8 cellular contexts compared by ENCODE assay signal in genomic region chr19:12736854-12737665, GRCh38. TPM values are rescaled to one million over a fixed set of nuclear protein-coding genes. Genes with fewer than 3 reads are reported as not detected.
DNase-seq lines count a peak whose midpoint lies in the region; ATAC-seq lines count a peak whose summit lies in the region.

Gene GET3, plus strand, starts transcription at chr19:12737497. Its CDS starts 9 bp downstream, at chr19:12737506.

- peak within 1 kb of the TSS; percentile 73 for H3K27ac ChIP-seq in mesenchymal stem cell (ENCODE audit: low read length, poor library complexity, severe bottlenecking)

- peak within 1 kb of the TSS; percentile 77 for H2BK5ac ChIP-seq in mesenchymal stem cell (ENCODE audit: low read depth, low read length, poor library complexity, severe bottlenecking)

- H2BK15ac ChIP-seq in mesenchymal stem cell (ENCODE audit: low read depth, poor library complexity, severe bottlenecking) = peak within 1 kb of the TSS; percentile 55

- no peaks in the 10 kb centered on the region for H3K9me3 ChIP-seq in endocrine pancreas (ENCODE audit: control insufficient read depth, low read length)
- no peaks in the 10 kb centered on the region for H3K9me3 ChIP-seq in mesenchymal stem cell (ENCODE audit: control insufficient read depth, low read length)

- peak within 1 kb of the TSS; percentile 85 for H3K4me2 ChIP-seq in mesenchymal stem cell (ENCODE audit: low read length, poor library complexity, severe bottlenecking)

- H3K4me1 ChIP-seq in endocrine pancreas (ENCODE audit: control insufficient read depth, insufficient read depth, low read length) = peaks cover 4% of the 10 kb centered on the region
- H3K4me1 ChIP-seq in mesenchymal stem cell (ENCODE audit: control insufficient read depth, insufficient read depth, low read depth, low read length) = peaks cover 18% of the 10 kb centered on the region

- H3K14ac ChIP-seq in mesenchymal stem cell (ENCODE audit: low read length in 2 of 2) = no peak within 1 kb of the TSS

- ATAC-seq in GM19468 (IDR thresholded peaks at IDR 0.05; ENCODE audit: extremely low read depth, unreplicated experiment) = peak; percentile 53

- H3K27me3 ChIP-seq in endocrine pancreas (ENCODE audit: control insufficient read depth, insufficient read depth, low read length) (no peaks in the 10 kb centered on the region), mesenchymal stem cell (ENCODE audit: control insufficient read depth in 1 of 2, insufficient read depth in 1 of 2, low read length in 2 of 2) (no peaks in the 10 kb centered on the region)

- H3K4me3 ChIP-seq in endocrine pancreas (ENCODE audit: control insufficient read depth, insufficient read depth, low read length) = peak within 1 kb of the TSS; percentile 61
- H3K4me3 ChIP-seq in mesenchymal stem cell (ENCODE audit: insufficient read depth in 1 of 2, low read depth in 1 of 2, low read length in 2 of 2) = peak within 1 kb of the TSS; percentile 86 to 97

- H3K23ac ChIP-seq in mesenchymal stem cell (ENCODE audit: low read length in 2 of 2) = peak within 1 kb of the TSS in 1 of 2 experiments; percentile 95

- peaks cover 16% of the 10 kb centered on the region for H3K79me1 ChIP-seq in mesenchymal stem cell (replicated peaks; ENCODE audit: low read length, poor library complexity, severe bottlenecking)

- H3K9ac ChIP-seq in endocrine pancreas (ENCODE audit: control insufficient read depth, insufficient read depth, low read length) = peak within 1 kb of the TSS; percentile 90
- H3K9ac ChIP-seq in mesenchymal stem cell (ENCODE audit: low read length) = peak within 1 kb of the TSS; percentile 93

- no peak within 1 kb of the TSS for H2BK120ac ChIP-seq in mesenchymal stem cell (ENCODE audit: low read depth, low read length)

- no peak within 1 kb of the TSS for H2BK12ac ChIP-seq in mesenchymal stem cell (ENCODE audit: low read length in 2 of 2)

- under 1% methylated on average over 28 of the region's 28 CpGs for WGBS in mesenchymal stem cell

- peak within 1 kb of the TSS; percentile 30 for H4K91ac ChIP-seq in mesenchymal stem cell (ENCODE audit: low read length)

- H3K4ac ChIP-seq in mesenchymal stem cell (ENCODE audit: low read depth in 1 of 2, low read length in 2 of 2) = peak within 1 kb of the TSS; percentile 39 to 54

- peak within 1 kb of the TSS; percentile 90 for H4K8ac ChIP-seq in mesenchymal stem cell (ENCODE audit: low read length)

- no peaks in the 10 kb centered on the region for H3K36me3 ChIP-seq in endocrine pancreas (ENCODE audit: control insufficient read depth, insufficient read depth, low read length)
- peaks cover 25% of the 10 kb centered on the region in 2 experiments for H3K36me3 ChIP-seq in mesenchymal stem cell (ENCODE audit: control insufficient read depth in 1 of 2, insufficient read depth in 2 of 2, low read depth in 1 of 2, low read length in 2 of 2)

- DNase-seq in CMK (ENCODE audit: low read depth) (peak; percentile 98), HS-5 (ENCODE audit: low read depth) (peak; percentile 98), NOMO-1 treated with DMSO at 0.1 percent for 48 hours (lab: John Stamatoyannopoulos, UW; ENCODE audit: unreplicated experiment) (peak; percentile 97), mesenchymal stem cell (peak; percentile 100)
- DNase-seq in activated CD8-positive, alpha-beta memory T cell treated with anti-CD3 and anti-CD28 coated beads for 48 hours (ENCODE audit: low read depth in 2 of 3, low spot score in 2 of 3) = peak in 2 of 3 experiments; percentile 54 to 55
- peak; percentile 59 for DNase-seq in stimulated activated CD8-positive, alpha-beta memory T cell treated with anti-CD3 and anti-CD28 coated beads, Interleukin-12 subunit alpha, Interleukin-12 subunit beta, amount 100 ng/mL, for 4 hours (ENCODE audit: low read depth)

- H3K18ac ChIP-seq in mesenchymal stem cell (ENCODE audit: low read depth in 1 of 2, low read length in 2 of 2) = peak within 1 kb of the TSS; percentile 59 to 81

- H2AFZ ChIP-seq in mesenchymal stem cell (ENCODE audit: low read depth, low read length) = peak within 1 kb of the TSS; percentile 90

- no peak within 1 kb of the TSS for H2AK5ac ChIP-seq in mesenchymal stem cell (ENCODE audit: low read length, severe bottlenecking)

RNA-seq across cellular contexts. Expression of gene GET3, which starts in this region (rescaled TPM):
- 59.3 TPM for polyA plus RNA-seq in mesenchymal stem cell (2013, experiment 1 of 2)
- 58.3 TPM for polyA plus RNA-seq in mesenchymal stem cell (2013, experiment 2 of 2)

Comparison
In these comparisons a context has a peak if more than half of its experiments do, and no peak if none do; other contexts are left out.
1. Peak in every context shown above with its lines: DNase-seq, ATAC-seq, H3K4me3 ChIP-seq and H3K27ac ChIP-seq.